Comparison of ENCODE assay signal across 35 cellular contexts in the genomic region with DNA sequence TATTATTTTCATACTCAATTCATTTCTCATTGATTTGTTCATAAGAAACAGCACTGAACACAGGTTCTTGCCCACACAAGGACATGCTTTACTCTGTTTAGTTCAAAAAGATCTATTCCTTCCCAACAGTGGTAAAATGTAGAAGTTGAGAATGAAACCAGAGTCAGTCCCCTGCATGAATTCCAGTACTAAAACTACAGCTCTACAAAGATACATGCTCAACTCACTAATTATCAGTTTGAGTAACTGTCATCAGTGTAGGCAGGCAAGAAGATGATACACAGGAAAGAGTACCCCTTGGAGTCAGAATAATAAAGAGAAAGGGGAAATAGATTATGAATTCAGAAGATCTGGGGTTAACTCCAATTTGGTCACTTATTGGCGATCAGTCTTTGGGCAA. TPM values are rescaled to one million over a fixed set of nuclear protein-coding genes. Genes with fewer than 3 reads are reported as not detected.
"Had no signal": no experiment of that assay in that cellular context is flagged by ENCODE, and none has a peak within 500 bp of the region (broad histone marks: within the 10 kb centered on the region; RNA-seq: fewer than 3 reads in every experiment).

No MANE protein-coding gene starts in this region.

- DNase-seq: activated CD4-positive, alpha-beta T cell treated with anti-CD3 and anti-CD28 coated beads for 1 hour; activated CD4-positive, alpha-beta T cell treated with anti-CD3 and anti-CD28 coated beads, Interleukin-2, amount 10 ng/mL, durations not matched to agents 24 days and 14 days; activated CD4-positive, alpha-beta T cell treated with anti-CD3 and anti-CD28 coated beads, Interleukin-2, amount 50 U/mL, for 48 hours; activated CD4-positive, CD25-positive, alpha-beta regulatory T cell; activated CD8-positive, alpha-beta memory T cell treated with anti-CD3 and anti-CD28 coated beads for 24 hours; activated CD8-positive, alpha-beta memory T cell treated with anti-CD3 and anti-CD28 coated beads, Interleukin-2, amount 10 ng/mL, durations not matched to agents 7 days and 5 days; activated CD8-positive, alpha-beta memory T cell treated with anti-CD3 and anti-CD28 coated beads, Interleukin-2, amount 50 U/mL, for 48 hours; activated effector memory CD4-positive, alpha-beta T cell treated with anti-CD3 and anti-CD28 coated beads, Interleukin-2, amount 50 U/mL, for 16 hours; activated naive CD4-positive, alpha-beta T cell; activated naive CD4-positive, alpha-beta T cell treated with anti-CD3 and anti-CD28 coated beads, Interleukin-2, amount 50 U/mL, for 16 hours; activated naive CD8-positive, alpha-beta T cell treated with anti-CD3 and anti-CD28 coated beads for 36 hours; activated T-cell treated with anti-CD3 and anti-CD28 coated beads, Interleukin-2, amount 50 U/mL, for 4 hours; amniotic stem cell; aorta; colonic mucosa; NCI-H1092 treated with DMSO at 0.1 percent for 48 hours; NCI-H1417; NCI-H146; NCI-H187; NCI-H2029 treated with DMSO at 0.1 percent for 48 hours; NCI-H2107; NCI-H2171; NCI-H510A; NCI-H526; NCI-H748 treated with DMSO at 0.1 percent for 48 hours; NK-92 treated with Interleukin-12 subunit alpha and Interleukin-12 subunit beta, amount 100 ng/mL, for 24 hours; OCI-M1; Right ventricle myocardium superior; T1000; WERI-Rb-1 had no signal

- H3K4me3 Mint-ChIP-seq: activated CD4-positive, alpha-beta T cell treated with anti-CD3 and anti-CD28 coated beads, Interleukin-2, amount 10 ng/mL, durations not matched to agents 24 days and 14 days; activated CD8-positive, alpha-beta memory T cell treated with anti-CD3 and anti-CD28 coated beads, Interleukin-2, amount 10 ng/mL, durations not matched to agents 7 days and 5 days; activated naive CD8-positive, alpha-beta T cell treated with anti-CD3 and anti-CD28 coated beads for 36 hours; activated T-cell treated with anti-CD3 and anti-CD28 coated beads, Interleukin-2, amount 50 U/mL, for 4 hours; central memory CD8-positive, alpha-beta T cell had no signal

- H3K27me3 Mint-ChIP-seq: activated CD4-positive, alpha-beta T cell treated with anti-CD3 and anti-CD28 coated beads, Interleukin-2, amount 10 ng/mL, durations not matched to agents 24 days and 14 days; activated CD8-positive, alpha-beta memory T cell treated with anti-CD3 and anti-CD28 coated beads, Interleukin-2, amount 10 ng/mL, durations not matched to agents 7 days and 5 days; activated naive CD8-positive, alpha-beta T cell treated with anti-CD3 and anti-CD28 coated beads for 36 hours; central memory CD8-positive, alpha-beta T cell had no signal

- H3K27ac Mint-ChIP-seq: activated CD4-positive, alpha-beta T cell treated with anti-CD3 and anti-CD28 coated beads, Interleukin-2, amount 10 ng/mL, durations not matched to agents 24 days and 14 days; activated CD8-positive, alpha-beta memory T cell treated with anti-CD3 and anti-CD28 coated beads, Interleukin-2, amount 10 ng/mL, durations not matched to agents 7 days and 5 days; activated naive CD8-positive, alpha-beta T cell treated with anti-CD3 and anti-CD28 coated beads for 36 hours had no signal

- ATAC-seq: activated CD8-positive, alpha-beta memory T cell treated with anti-CD3 and anti-CD28 coated beads, Interleukin-2, amount 10 ng/mL, durations not matched to agents 7 days and 5 days; activated T-cell treated with anti-CD3 and anti-CD28 coated beads, Interleukin-2, amount 50 U/mL, for 4 hours had no signal

- H3K9me3 Mint-ChIP-seq: activated CD4-positive, alpha-beta T cell treated with anti-CD3 and anti-CD28 coated beads, Interleukin-2, amount 10 ng/mL, durations not matched to agents 24 days and 14 days; activated T-cell treated with anti-CD3 and anti-CD28 coated beads, Interleukin-2, amount 50 U/mL, for 4 hours; central memory CD8-positive, alpha-beta T cell had no signal

- H3K4me1 Mint-ChIP-seq: activated CD4-positive, alpha-beta T cell treated with anti-CD3 and anti-CD28 coated beads, Interleukin-2, amount 10 ng/mL, durations not matched to agents 24 days and 14 days; activated naive CD8-positive, alpha-beta T cell treated with anti-CD3 and anti-CD28 coated beads for 36 hours; central memory CD8-positive, alpha-beta T cell had no signal

RNA-seq across cellular contexts. Expression of a gene that starts 43.2 kb away (rescaled TPM):
- total RNA-seq: activated CD4-positive, alpha-beta T cell treated with anti-CD3 and anti-CD28 coated beads, Interleukin-2, amount 10 ng/mL, durations not matched to agents 24 days and 14 days; activated CD8-positive, alpha-beta memory T cell treated with anti-CD3 and anti-CD28 coated beads, Interleukin-2, amount 10 ng/mL, durations not matched to agents 7 days and 5 days; activated naive CD8-positive, alpha-beta T cell treated with anti-CD3 and anti-CD28 coated beads for 36 hours; activated T-cell treated with anti-CD3 and anti-CD28 coated beads, Interleukin-2, amount 50 U/mL, for 4 hours; chondrocyte; T-helper 1 cell treated with Interleukin-12 subunit alpha and Interleukin-12 subunit beta and Interleukin-4 antibody, amounts not matched to agents 30 ng/mL and 1 ng/mL, for 36 hours; T-helper 2 cell treated with Interferon-gamma antibody and Interleukin-4, amounts not matched to agents 100 ng/mL and 5 ng/mL, for 36 hours had no signal
- polyA plus RNA-seq: cardiac muscle cell had no signal
